Comparison of ENCODE assay signal across 1 cellular context in the genomic region with DNA sequence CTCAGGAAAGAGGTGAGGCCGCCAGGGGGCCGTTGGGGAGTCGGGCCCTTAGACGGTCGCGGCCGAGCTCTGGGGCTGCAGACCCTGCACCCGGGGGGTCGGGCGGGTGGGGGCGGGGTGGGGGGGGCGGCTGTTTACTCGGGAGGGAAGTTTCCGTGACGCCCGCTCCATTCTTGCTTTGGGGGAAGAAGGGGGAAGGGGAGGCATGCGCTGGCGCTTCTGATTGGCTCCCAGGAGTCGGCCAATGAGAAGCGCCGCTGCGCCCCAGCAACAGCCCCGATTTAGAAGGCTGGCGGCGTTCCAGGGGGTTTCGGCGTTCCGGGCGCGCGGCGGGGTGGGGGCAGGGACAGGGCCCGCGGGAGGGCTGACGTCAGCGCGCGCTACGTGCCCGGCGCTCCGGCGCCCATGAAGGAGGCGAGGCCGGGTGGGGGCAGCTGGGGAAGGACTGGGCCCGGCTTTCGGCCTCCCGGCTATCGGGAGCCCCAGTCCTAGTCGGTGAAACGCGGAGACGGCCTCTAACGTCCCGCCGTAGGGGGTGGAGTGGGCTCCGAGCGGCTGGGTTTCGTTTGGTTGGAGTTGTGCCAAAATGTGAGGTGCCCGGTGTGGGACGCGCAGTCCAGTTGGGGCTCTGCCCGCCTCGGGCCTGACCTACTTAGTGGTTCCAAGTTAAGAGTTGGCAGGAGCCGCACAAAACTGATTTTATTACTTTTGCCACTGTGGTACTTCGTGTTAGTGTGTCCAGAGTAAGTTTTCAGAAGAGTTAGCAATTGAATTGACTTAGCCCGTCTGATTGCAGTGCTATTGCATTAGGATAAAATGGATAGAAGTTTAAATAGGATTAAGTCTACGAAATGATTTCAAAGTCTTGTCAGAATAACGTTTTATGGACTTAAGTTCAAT.
A peak's percentile ranks its signal among the peaks of the same experiment; 100 is the strongest.
TF ChIP-seq lines count a peak whose summit lies in the region.

No MANE protein-coding gene starts in this region.

TF ChIP-seq in WTC11, 78 proteins besides CTCF, POLR2A, EP300 and RAD21 (continued from another document and continues in another):
- TF ChIP-seq, protein P1, sequence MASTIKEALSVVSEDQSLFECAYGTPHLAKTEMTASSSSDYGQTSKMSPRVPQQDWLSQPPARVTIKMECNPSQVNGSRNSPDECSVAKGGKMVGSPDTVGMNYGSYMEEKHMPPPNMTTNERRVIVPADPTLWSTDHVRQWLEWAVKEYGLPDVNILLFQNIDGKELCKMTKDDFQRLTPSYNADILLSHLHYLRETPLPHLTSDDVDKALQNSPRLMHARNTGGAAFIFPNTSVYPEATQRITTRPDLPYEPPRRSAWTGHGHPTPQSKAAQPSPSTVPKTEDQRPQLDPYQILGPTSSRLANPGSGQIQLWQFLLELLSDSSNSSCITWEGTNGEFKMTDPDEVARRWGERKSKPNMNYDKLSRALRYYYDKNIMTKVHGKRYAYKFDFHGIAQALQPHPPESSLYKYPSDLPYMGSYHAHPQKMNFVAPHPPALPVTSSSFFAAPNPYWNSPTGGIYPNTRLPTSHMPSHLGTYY (CRISPR knock-in tag; IDR thresholded peaks at IDR 0.05) = no peak
- TF ChIP-seq TEAD1 (CRISPR knock-in tag; IDR thresholded peaks at IDR 0.05) = peak; percentile 59; the same call in 1 of the 2 replicates
- TF ChIP-seq MLX (CRISPR knock-in tag; IDR thresholded peaks at IDR 0.05) = no peak
- 0 out of 2 replicates have a peak, but pooled peaks have one; percentile 9 for TF ChIP-seq JUN (CRISPR knock-in tag; IDR thresholded peaks at IDR 0.05)
- no peak; the same call in 1 of the 2 replicates for TF ChIP-seq FOXP1 (CRISPR knock-in tag; IDR thresholded peaks at IDR 0.05; ENCODE audit: borderline replicate concordance)
- TF ChIP-seq ZNF416 (CRISPR knock-in tag; IDR thresholded peaks at IDR 0.05) = peak; percentile 62; the same call in 1 of the 2 replicates
- no peak for TF ChIP-seq ZNF263 (CRISPR knock-in tag; IDR thresholded peaks at IDR 0.05; ENCODE audit: low read depth)
- TF ChIP-seq, protein P2, sequence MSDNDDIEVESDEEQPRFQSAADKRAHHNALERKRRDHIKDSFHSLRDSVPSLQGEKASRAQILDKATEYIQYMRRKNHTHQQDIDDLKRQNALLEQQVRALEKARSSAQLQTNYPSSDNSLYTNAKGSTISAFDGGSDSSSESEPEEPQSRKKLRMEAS (CRISPR knock-in tag; IDR thresholded peaks at IDR 0.05) = peak; percentile 71; the same call in 1 of the 2 replicates
- no peak for TF ChIP-seq PRDM15 (CRISPR knock-in tag; IDR thresholded peaks at IDR 0.05)
- peak; percentile 76; the same call in 1 of the 2 replicates for TF ChIP-seq ZBTB43 (CRISPR knock-in tag; IDR thresholded peaks at IDR 0.05)
- TF ChIP-seq, protein P3, sequence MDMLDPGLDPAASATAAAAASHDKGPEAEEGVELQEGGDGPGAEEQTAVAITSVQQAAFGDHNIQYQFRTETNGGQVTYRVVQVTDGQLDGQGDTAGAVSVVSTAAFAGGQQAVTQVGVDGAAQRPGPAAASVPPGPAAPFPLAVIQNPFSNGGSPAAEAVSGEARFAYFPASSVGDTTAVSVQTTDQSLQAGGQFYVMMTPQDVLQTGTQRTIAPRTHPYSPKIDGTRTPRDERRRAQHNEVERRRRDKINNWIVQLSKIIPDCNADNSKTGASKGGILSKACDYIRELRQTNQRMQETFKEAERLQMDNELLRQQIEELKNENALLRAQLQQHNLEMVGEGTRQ (CRISPR knock-in tag; IDR thresholded peaks at IDR 0.05) = no peak
- peak; percentile 49; the same call in 1 of the 2 replicates for TF ChIP-seq CBFB (CRISPR knock-in tag; IDR thresholded peaks at IDR 0.05; ENCODE audit: low read depth)
- TF ChIP-seq, protein P4, sequence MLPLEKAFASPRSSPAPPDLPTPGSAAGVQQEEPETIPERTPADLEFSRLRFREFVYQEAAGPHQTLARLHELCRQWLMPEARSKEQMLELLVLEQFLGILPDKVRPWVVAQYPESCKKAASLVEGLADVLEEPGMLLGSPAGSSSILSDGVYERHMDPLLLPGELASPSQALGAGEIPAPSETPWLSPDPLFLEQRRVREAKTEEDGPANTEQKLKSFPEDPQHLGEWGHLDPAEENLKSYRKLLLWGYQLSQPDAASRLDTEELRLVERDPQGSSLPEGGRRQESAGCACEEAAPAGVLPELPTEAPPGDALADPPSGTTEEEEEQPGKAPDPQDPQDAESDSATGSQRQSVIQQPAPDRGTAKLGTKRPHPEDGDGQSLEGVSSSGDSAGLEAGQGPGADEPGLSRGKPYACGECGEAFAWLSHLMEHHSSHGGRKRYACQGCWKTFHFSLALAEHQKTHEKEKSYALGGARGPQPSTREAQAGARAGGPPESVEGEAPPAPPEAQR (CRISPR knock-in tag; IDR thresholded peaks at IDR 0.05) = no peak
- TF ChIP-seq MXD4 (CRISPR knock-in tag; IDR thresholded peaks at IDR 0.05; ENCODE audit: borderline replicate concordance) = no peak
- no peak for TF ChIP-seq ZNF425 (CRISPR knock-in tag; conservative IDR thresholded peaks at IDR 0.05)
- TF ChIP-seq SP1 (CRISPR knock-in tag; conservative IDR thresholded peaks at IDR 0.05) = peak; percentile 68
- TF ChIP-seq, protein P5, sequence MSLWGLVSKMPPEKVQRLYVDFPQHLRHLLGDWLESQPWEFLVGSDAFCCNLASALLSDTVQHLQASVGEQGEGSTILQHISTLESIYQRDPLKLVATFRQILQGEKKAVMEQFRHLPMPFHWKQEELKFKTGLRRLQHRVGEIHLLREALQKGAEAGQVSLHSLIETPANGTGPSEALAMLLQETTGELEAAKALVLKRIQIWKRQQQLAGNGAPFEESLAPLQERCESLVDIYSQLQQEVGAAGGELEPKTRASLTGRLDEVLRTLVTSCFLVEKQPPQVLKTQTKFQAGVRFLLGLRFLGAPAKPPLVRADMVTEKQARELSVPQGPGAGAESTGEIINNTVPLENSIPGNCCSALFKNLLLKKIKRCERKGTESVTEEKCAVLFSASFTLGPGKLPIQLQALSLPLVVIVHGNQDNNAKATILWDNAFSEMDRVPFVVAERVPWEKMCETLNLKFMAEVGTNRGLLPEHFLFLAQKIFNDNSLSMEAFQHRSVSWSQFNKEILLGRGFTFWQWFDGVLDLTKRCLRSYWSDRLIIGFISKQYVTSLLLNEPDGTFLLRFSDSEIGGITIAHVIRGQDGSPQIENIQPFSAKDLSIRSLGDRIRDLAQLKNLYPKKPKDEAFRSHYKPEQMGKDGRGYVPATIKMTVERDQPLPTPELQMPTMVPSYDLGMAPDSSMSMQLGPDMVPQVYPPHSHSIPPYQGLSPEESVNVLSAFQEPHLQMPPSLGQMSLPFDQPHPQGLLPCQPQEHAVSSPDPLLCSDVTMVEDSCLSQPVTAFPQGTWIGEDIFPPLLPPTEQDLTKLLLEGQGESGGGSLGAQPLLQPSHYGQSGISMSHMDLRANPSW (CRISPR knock-in tag; conservative IDR thresholded peaks at IDR 0.05; ENCODE audit: low read depth) = no peak
- no peak for TF ChIP-seq GTF2I (CRISPR knock-in tag; conservative IDR thresholded peaks at IDR 0.05)
- TF ChIP-seq GRHL2 (CRISPR knock-in tag; IDR thresholded peaks at IDR 0.05; ENCODE audit: insufficient replicate concordance, severe bottlenecking) = no peak
- no peak for TF ChIP-seq ZNF121 (CRISPR knock-in tag; IDR thresholded peaks at IDR 0.05)
- no peak for TF ChIP-seq KAT7 (CRISPR knock-in tag; IDR thresholded peaks at IDR 0.05; ENCODE audit: borderline replicate concordance)
- TF ChIP-seq RELA (CRISPR knock-in tag; IDR thresholded peaks at IDR 0.05; ENCODE audit: borderline replicate concordance) = no peak
- no peak for TF ChIP-seq NFE2L1 (CRISPR knock-in tag; IDR thresholded peaks at IDR 0.05)
- TF ChIP-seq, protein P6, sequence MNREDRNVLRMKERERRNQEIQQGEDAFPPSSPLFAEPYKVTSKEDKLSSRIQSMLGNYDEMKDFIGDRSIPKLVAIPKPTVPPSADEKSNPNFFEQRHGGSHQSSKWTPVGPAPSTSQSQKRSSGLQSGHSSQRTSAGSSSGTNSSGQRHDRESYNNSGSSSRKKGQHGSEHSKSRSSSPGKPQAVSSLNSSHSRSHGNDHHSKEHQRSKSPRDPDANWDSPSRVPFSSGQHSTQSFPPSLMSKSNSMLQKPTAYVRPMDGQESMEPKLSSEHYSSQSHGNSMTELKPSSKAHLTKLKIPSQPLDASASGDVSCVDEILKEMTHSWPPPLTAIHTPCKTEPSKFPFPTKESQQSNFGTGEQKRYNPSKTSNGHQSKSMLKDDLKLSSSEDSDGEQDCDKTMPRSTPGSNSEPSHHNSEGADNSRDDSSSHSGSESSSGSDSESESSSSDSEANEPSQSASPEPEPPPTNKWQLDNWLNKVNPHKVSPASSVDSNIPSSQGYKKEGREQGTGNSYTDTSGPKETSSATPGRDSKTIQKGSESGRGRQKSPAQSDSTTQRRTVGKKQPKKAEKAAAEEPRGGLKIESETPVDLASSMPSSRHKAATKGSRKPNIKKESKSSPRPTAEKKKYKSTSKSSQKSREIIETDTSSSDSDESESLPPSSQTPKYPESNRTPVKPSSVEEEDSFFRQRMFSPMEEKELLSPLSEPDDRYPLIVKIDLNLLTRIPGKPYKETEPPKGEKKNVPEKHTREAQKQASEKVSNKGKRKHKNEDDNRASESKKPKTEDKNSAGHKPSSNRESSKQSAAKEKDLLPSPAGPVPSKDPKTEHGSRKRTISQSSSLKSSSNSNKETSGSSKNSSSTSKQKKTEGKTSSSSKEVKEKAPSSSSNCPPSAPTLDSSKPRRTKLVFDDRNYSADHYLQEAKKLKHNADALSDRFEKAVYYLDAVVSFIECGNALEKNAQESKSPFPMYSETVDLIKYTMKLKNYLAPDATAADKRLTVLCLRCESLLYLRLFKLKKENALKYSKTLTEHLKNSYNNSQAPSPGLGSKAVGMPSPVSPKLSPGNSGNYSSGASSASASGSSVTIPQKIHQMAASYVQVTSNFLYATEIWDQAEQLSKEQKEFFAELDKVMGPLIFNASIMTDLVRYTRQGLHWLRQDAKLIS (CRISPR knock-in tag; IDR thresholded peaks at IDR 0.05; ENCODE audit: borderline replicate concordance) = no peak
- TF ChIP-seq, protein P7, sequence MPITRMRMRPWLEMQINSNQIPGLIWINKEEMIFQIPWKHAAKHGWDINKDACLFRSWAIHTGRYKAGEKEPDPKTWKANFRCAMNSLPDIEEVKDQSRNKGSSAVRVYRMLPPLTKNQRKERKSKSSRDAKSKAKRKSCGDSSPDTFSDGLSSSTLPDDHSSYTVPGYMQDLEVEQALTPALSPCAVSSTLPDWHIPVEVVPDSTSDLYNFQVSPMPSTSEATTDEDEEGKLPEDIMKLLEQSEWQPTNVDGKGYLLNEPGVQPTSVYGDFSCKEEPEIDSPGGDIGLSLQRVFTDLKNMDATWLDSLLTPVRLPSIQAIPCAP (CRISPR knock-in tag; IDR thresholded peaks at IDR 0.05) = 0 out of 2 replicates have a peak, but pooled peaks have one; percentile 16
- no peak for TF ChIP-seq JAZF1 (CRISPR knock-in tag; IDR thresholded peaks at IDR 0.05)
- TF ChIP-seq, protein P8, sequence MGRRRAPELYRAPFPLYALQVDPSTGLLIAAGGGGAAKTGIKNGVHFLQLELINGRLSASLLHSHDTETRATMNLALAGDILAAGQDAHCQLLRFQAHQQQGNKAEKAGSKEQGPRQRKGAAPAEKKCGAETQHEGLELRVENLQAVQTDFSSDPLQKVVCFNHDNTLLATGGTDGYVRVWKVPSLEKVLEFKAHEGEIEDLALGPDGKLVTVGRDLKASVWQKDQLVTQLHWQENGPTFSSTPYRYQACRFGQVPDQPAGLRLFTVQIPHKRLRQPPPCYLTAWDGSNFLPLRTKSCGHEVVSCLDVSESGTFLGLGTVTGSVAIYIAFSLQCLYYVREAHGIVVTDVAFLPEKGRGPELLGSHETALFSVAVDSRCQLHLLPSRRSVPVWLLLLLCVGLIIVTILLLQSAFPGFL (CRISPR knock-in tag; IDR thresholded peaks at IDR 0.05; ENCODE audit: borderline replicate concordance) = no peak
